8 cellular contexts compared by ENCODE assay signal in the genomic region with DNA sequence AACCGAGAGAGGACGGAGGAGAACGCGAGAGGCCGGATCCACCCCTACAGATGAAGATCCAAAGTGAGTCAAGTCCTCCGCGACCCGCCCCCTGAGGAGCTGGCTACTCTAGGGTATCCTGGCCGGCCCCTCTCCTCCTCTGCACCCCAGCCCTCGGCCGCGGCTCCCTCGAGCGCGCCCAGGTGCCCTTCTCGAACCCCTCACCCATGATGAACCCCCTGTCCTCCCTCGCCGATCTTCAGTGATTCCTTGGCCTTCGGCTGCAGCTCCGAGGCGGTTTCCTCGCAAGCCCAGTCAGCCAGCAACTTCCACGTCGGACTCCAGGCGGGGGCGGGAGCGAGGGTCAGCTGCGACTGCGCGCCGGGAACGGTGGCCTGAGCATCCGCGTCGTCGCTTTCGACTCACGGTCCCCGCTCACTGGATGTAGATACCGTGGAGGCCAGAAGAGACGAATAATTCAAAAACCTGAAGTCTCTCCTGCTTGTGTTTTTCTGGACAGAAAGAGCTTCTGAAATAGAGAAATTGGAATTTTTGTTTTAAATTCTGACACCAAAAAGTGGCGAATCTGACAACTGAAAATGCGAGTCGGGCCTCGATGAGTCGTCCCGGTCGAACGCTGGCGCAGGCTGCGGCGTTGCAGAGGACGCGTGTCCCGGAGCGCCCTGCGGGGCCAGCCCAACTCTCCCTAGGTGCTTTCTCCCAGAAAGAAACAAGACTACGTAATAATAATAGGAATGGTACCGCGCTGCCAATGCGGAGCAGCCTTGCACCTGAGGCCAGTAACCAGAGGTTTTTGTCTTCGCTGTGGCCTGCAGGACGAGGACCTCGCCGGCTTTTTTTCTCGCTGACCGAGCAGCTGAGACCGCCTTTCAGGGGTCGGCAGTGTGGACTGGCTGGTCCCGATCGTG. TPM values are rescaled to one million over a fixed set of nuclear protein-coding genes. Genes with fewer than 3 reads are reported as not detected.
DNase-seq lines count a peak whose midpoint lies in the region; ATAC-seq and TF ChIP-seq lines count a peak whose summit lies in the region.

A gene (minus strand): TSS at position 335 of the 908 bp plus-strand sequence. CDS start 127 bp downstream, at position 208.

- peak within 1 kb of the TSS; percentile 93 for H3K27ac ChIP-seq in colonic mucosa

- intact Hi-C loops in colonic mucosa (cut with DNase I) (no loop called here), left colon (cut with DNase I, micrococcal nuclease) (no loop called here)

- H3K4me3 ChIP-seq in BE2C (ENCODE audit: low read depth, low read length) (peak within 1 kb of the TSS; percentile 84), colonic mucosa (peak within 1 kb of the TSS; percentile 71)

- H3K4me1 ChIP-seq in BE2C (no peaks in the 10 kb centered on the region), colonic mucosa (peaks cover 6% of the 10 kb centered on the region)

- no peaks in the 10 kb centered on the region for H3K36me3 ChIP-seq in BE2C
- no peaks in the 10 kb centered on the region for H3K36me3 ChIP-seq in colonic mucosa

- ATAC-seq in HG03439 (IDR thresholded peaks at IDR 0.05; ENCODE audit: unreplicated experiment) (peak; percentile 86), left colon (peak; percentile 92)

- DNase-seq in BE2C (peak; percentile 86), GM19238 (ENCODE audit: insufficient read length, low spot score) (peak; percentile 72), NCI-H524 (lab: John Stamatoyannopoulos, UW) (peak; percentile 64 to 83), colonic mucosa (peak; percentile 85), left colon (peak; percentile 83 to 91)
- DNase-seq in activated CD4-positive, alpha-beta T cell treated with anti-CD3 and anti-CD28 coated beads for 48 hours: peak; percentile 89
- DNase-seq in stimulated activated CD4-positive, alpha-beta T cell treated with anti-CD3 and anti-CD28 coated beads, Interleukin-1b, Interleukin-23, amount 100 ng/mL, for 4 hours (ENCODE audit: low read depth in 2 of 2): peak; percentile 72 to 82

- TF ChIP-seq CTCF in BE2C (IDR thresholded peaks at IDR 0.05; ENCODE audit: low read depth, low read length) (no peak), colonic mucosa (IDR thresholded peaks at IDR 0.05) (no peak)

- H3K9ac ChIP-seq in colonic mucosa (ENCODE audit: low read depth in 2 of 2, low read length in 2 of 2): peak within 1 kb of the TSS; percentile 91 to 98

- no peaks in the 10 kb centered on the region for H3K9me3 ChIP-seq in BE2C
- H3K9me3 ChIP-seq in colonic mucosa: no peaks in the 10 kb centered on the region

- H3K27me3 ChIP-seq in BE2C: no peaks in the 10 kb centered on the region
- H3K27me3 ChIP-seq in colonic mucosa: no peaks in the 10 kb centered on the region

RNA-seq across cellular contexts. Expression of the gene that starts here (rescaled TPM):
- 58.1 TPM for polyA plus RNA-seq in BE2C (2012; ENCODE audit: insufficient read depth, insufficient read length, low read depth)
- total RNA-seq in colonic mucosa (100 to 1,000 TPM in 1 of 2 donors, 10 to 100 TPM in 1; 96.4 to 100 TPM), left colon (10 to 100 TPM; 72.0 to 94.3 TPM)

Comparison
In these comparisons a context has a peak if more than half of its experiments do, and no peak if none do; other contexts are left out.
1. Peak in every context shown above with its lines: DNase-seq, ATAC-seq, H3K4me3 ChIP-seq and H3K27ac ChIP-seq.